Comparison of ENCODE assay signal across 1 cellular context in the genomic region with DNA sequence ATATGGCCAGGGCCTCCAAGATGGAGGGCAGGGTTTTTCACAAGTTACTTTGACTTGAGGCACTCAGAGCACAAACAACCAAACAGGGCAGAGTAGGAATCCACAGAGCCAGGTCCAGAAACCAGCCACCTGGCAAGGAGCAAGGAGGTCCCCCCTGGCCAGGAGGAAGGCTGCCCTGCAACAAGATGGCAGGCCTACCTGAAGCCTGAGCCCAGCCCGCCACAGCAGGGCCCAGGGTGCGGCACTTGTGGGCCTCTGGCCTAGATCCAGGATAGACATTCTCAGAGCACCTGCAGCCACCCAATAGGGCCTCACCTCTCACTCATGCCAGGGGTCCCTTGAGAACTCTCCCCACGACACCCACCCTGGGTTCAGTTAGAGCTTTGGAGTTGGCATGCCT.
TF ChIP-seq lines count a peak whose summit lies in the region.

No MANE protein-coding gene starts in this region.

TF ChIP-seq in GM23338, 12 proteins besides CTCF, POLR2A, EP300 and RAD21:
- TF ChIP-seq JUNB (IDR thresholded peaks at IDR 0.05; ENCODE audit: unreplicated experiment) (no peak), POLR2AphosphoS5 (IDR thresholded peaks at IDR 0.05; ENCODE audit: low read depth) (no peak), NANOG (IDR thresholded peaks at IDR 0.05; ENCODE audit: borderline replicate concordance) (no peak), STAT1 (IDR thresholded peaks at IDR 0.05; ENCODE audit: unreplicated experiment) (no peak), ZNF114 (CRISPR knock-in tag; IDR thresholded peaks at IDR 0.05) (no peak), ZNF331 (CRISPR knock-in tag; IDR thresholded peaks at IDR 0.05; ENCODE audit: low read depth) (no peak)
- TF ChIP-seq, protein P1, sequence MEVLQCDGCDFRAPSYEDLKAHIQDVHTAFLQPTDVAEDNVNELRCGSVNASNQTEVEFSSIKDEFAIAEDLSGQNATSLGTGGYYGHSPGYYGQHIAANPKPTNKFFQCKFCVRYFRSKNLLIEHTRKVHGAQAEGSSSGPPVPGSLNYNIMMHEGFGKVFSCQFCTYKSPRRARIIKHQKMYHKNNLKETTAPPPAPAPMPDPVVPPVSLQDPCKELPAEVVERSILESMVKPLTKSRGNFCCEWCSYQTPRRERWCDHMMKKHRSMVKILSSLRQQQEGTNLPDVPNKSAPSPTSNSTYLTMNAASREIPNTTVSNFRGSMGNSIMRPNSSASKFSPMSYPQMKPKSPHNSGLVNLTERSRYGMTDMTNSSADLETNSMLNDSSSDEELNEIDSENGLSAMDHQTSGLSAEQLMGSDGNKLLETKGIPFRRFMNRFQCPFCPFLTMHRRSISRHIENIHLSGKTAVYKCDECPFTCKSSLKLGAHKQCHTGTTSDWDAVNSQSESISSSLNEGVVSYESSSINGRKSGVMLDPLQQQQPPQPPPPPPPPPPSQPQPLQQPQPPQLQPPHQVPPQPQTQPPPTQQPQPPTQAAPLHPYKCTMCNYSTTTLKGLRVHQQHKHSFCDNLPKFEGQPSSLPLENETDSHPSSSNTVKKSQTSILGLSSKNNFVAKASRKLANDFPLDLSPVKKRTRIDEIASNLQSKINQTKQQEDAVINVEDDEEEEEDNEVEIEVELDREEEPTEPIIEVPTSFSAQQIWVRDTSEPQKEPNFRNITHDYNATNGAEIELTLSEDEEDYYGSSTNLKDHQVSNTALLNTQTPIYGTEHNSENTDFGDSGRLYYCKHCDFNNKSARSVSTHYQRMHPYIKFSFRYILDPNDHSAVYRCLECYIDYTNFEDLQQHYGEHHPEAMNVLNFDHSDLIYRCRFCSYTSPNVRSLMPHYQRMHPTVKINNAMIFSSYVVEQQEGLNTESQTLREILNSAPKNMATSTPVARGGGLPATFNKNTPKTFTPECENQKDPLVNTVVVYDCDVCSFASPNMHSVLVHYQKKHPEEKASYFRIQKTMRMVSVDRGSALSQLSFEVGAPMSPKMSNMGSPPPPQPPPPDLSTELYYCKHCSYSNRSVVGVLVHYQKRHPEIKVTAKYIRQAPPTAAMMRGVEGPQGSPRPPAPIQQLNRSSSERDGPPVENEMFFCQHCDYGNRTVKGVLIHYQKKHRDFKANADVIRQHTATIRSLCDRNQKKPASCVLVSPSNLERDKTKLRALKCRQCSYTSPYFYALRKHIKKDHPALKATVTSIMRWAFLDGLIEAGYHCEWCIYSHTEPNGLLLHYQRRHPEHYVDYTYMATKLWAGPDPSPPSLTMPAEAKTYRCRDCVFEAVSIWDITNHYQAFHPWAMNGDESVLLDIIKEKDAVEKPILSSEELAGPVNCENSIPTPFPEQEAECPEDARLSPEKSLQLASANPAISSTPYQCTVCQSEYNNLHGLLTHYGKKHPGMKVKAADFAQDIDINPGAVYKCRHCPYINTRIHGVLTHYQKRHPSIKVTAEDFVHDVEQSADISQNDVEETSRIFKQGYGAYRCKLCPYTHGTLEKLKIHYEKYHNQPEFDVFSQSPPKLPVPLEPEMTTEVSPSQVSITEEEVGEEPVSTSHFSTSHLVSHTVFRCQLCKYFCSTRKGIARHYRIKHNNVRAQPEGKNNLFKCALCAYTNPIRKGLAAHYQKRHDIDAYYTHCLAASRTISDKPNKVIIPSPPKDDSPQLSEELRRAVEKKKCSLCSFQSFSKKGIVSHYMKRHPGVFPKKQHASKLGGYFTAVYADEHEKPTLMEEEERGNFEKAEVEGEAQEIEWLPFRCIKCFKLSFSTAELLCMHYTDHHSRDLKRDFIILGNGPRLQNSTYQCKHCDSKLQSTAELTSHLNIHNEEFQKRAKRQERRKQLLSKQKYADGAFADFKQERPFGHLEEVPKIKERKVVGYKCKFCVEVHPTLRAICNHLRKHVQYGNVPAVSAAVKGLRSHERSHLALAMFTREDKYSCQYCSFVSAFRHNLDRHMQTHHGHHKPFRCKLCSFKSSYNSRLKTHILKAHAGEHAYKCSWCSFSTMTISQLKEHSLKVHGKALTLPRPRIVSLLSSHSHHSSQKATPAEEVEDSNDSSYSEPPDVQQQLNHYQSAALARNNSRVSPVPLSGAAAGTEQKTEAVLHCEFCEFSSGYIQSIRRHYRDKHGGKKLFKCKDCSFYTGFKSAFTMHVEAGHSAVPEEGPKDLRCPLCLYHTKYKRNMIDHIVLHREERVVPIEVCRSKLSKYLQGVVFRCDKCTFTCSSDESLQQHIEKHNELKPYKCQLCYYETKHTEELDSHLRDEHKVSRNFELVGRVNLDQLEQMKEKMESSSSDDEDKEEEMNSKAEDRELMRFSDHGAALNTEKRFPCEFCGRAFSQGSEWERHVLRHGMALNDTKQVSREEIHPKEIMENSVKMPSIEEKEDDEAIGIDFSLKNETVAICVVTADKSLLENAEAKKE (CRISPR knock-in tag; IDR thresholded peaks at IDR 0.05), result no peak
- TF ChIP-seq, protein P2, sequence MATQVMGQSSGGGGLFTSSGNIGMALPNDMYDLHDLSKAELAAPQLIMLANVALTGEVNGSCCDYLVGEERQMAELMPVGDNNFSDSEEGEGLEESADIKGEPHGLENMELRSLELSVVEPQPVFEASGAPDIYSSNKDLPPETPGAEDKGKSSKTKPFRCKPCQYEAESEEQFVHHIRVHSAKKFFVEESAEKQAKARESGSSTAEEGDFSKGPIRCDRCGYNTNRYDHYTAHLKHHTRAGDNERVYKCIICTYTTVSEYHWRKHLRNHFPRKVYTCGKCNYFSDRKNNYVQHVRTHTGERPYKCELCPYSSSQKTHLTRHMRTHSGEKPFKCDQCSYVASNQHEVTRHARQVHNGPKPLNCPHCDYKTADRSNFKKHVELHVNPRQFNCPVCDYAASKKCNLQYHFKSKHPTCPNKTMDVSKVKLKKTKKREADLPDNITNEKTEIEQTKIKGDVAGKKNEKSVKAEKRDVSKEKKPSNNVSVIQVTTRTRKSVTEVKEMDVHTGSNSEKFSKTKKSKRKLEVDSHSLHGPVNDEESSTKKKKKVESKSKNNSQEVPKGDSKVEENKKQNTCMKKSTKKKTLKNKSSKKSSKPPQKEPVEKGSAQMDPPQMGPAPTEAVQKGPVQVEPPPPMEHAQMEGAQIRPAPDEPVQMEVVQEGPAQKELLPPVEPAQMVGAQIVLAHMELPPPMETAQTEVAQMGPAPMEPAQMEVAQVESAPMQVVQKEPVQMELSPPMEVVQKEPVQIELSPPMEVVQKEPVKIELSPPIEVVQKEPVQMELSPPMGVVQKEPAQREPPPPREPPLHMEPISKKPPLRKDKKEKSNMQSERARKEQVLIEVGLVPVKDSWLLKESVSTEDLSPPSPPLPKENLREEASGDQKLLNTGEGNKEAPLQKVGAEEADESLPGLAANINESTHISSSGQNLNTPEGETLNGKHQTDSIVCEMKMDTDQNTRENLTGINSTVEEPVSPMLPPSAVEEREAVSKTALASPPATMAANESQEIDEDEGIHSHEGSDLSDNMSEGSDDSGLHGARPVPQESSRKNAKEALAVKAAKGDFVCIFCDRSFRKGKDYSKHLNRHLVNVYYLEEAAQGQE (IDR thresholded peaks at IDR 0.05; ENCODE audit: unreplicated experiment), result no peak
